In the genomic region with DNA sequence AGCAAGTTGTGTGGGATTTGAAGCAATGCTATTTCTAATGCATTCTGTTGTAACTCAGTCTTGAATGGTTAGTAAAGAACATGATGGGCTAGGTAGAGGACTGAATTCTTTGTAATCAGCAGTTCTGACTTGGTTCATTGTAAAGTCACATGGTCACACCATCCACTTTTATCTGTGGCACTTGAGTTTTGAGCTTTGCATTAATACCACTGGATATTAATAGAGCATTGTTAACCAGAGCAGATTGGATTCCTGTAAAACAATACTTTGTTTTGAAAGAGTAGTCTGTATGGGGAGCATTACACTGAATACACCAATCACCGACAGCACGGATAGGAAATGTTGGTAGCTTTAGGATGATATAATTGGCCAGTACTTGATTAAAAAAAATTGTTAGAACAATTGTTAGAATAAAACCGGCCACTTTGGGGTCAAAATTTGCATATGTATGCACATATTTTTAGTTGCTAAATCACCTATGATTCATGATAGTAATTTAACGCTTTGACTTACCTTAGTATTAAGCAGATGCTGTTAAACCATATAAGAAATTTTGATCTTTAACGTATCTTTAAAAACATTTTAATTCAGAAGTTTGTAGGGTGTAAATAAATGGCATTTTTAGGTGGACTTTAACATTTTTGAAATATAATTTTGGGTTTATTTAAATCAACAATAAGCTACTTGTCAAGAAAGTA, we compare ENCODE assay signal across 15 cellular contexts. TPM values are rescaled to one million over a fixed set of nuclear protein-coding genes. Genes with fewer than 3 reads are reported as not detected.
DNase-seq lines count a peak whose midpoint lies in the region; ATAC-seq and TF ChIP-seq lines count a peak whose summit lies in the region.
"Had no signal": no experiment of that assay in that cellular context is flagged by ENCODE, and none has a peak within 500 bp of the region (broad histone marks: within the 10 kb centered on the region; RNA-seq: fewer than 3 reads in every experiment).

No MANE protein-coding gene starts in this region.

- DNase-seq in Right ventricle myocardium inferior (ENCODE audit: missing footprints) (no peak), right atrium auricular region (ENCODE audit: low spot score) (no peak), dorsolateral prefrontal cortex (no peak), medulla oblongata (ENCODE audit: extremely low spot score) (peak; percentile 51), superior temporal gyrus (ENCODE audit: extremely low spot score) (peak; percentile 78), vagina (ENCODE audit: extremely low spot score in 2 of 2) (no peak)
- DNase-seq: NCI-H1048, NCI-H146, NCI-H2081 treated with DMSO at 0.1 percent for 48 hours, NCI-H774, PC-9 had no signal

- intact Hi-C loops in Right ventricle myocardium inferior (cut with DNase I), result no loop called here
- intact Hi-C loops in dorsolateral prefrontal cortex (cut with DNase I), result no loop called here
- intact Hi-C loops in vagina (cut with DNase I), result no loop called here

- no peak for TF ChIP-seq POLR2A in vagina (IDR thresholded peaks at IDR 0.05)

- ATAC-seq in Right ventricle myocardium inferior (peak; percentile 80), HG03520 (IDR thresholded peaks at IDR 0.05; ENCODE audit: unreplicated experiment) (no peak), GM18861 (IDR thresholded peaks at IDR 0.05; ENCODE audit: unreplicated experiment) (no peak)
- ATAC-seq: GM23338 had no signal

- H3K9me3 ChIP-seq in right atrium auricular region, result peaks cover 8 to 27% of the 10 kb centered on the region in 2 donors
- peaks cover 7% of the 10 kb centered on the region for H3K9me3 ChIP-seq in vagina

- TF ChIP-seq CTCF in right atrium auricular region (IDR thresholded peaks at IDR 0.05) (no peak), dorsolateral prefrontal cortex (IDR thresholded peaks at IDR 0.05 in 54 of 56, conservative IDR thresholded peaks at IDR 0.05 in 2 of 56; ENCODE audit: low read depth in 1 of 56, partially characterized antibody in 56 of 56) (peak in 1 of 56 donors; percentile 14), vagina (IDR thresholded peaks at IDR 0.05) (no peak)

- H3K4me3 ChIP-seq in right atrium auricular region (no peak overlapping the region), dorsolateral prefrontal cortex (peak overlapping the region in 21 of 59 donors; percentile 2 to 43 (median 15)), vagina (no peak overlapping the region)
- H3K4me3 ChIP-seq: GM12878, GM23338, PC-9 had no signal

- H3K36me3 ChIP-seq in right atrium auricular region, result no peaks in the 10 kb centered on the region
- no peaks in the 10 kb centered on the region for H3K36me3 ChIP-seq in vagina

- H3K27me3 ChIP-seq in right atrium auricular region (no peaks in the 10 kb centered on the region), dorsolateral prefrontal cortex (no peaks in the 10 kb centered on the region), vagina (no peaks in the 10 kb centered on the region)

- H3K4me1 ChIP-seq in right atrium auricular region (peaks cover 0 to 8% of the 10 kb centered on the region in 2 donors), vagina (no peaks in the 10 kb centered on the region)

- H3K27ac ChIP-seq in right atrium auricular region, result peak overlapping the region in 1 of 2 donors; percentile 19
- H3K27ac ChIP-seq in dorsolateral prefrontal cortex, result peak overlapping the region in 58 of 59 donors; percentile 6 to 89 (median 68)
- H3K27ac ChIP-seq in vagina, result no peak overlapping the region
- H3K27ac ChIP-seq: PC-9 had no signal

RNA-seq across cellular contexts. Expression of a gene that starts 17.4 kb away (rescaled TPM):
- 10.7 TPM for total RNA-seq in Right ventricle myocardium inferior
- 10 to 100 TPM in 1 of 2 donors, 1 to 10 TPM in 1; 9.1 to 17.1 TPM for total RNA-seq in right atrium auricular region
- 100 to 1,000 TPM in 18 of 120 experiments, 10 to 100 TPM in 102; 48.4 to 191 (median 77.9) TPM for total RNA-seq in dorsolateral prefrontal cortex
- total RNA-seq in vagina, result 15.7 TPM

Comparison
In these comparisons a context has a peak if more than half of its experiments do, and no peak if none do; other contexts are left out.
1. DNase-seq: peak in medulla oblongata (single experiment) and superior temporal gyrus (single experiment); none in Right ventricle myocardium inferior (single experiment), right atrium auricular region (single experiment), dorsolateral prefrontal cortex (0 of 10) and vagina (0 of 2).